ENCODE assay signal across 1 cellular context in the genomic region with DNA sequence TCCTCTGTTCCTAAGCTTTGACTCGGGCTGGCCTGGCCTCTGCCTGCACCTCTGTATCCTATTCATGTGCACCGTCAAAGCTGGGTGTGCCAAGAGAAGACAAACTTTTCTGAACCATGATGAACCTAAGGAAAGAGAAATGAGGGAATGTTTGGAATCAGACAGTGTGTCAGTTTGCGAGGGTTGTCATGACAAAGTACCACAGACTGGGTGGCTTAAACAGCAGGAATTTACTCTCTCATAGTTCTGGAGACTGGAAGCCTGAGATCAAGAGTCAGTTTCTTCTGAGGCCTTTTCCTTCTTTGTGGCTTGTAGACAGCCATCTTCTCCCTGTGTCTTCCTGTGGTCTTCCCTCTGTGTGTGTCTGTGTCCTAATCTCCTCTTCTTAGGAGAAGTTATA.
TF ChIP-seq lines count a peak whose summit lies in the region.

No MANE protein-coding gene starts in this region.

TF ChIP-seq in IMR-90, 13 proteins besides CTCF, POLR2A, EP300 and RAD21 (continued from another document):
- no peak for TF ChIP-seq MAZ (IDR thresholded peaks at IDR 0.05; ENCODE audit: borderline replicate concordance, low read depth, low read length)
- TF ChIP-seq NFE2L2 (IDR thresholded peaks at IDR 0.05; ENCODE audit: low read depth, low read length) = no peak
- TF ChIP-seq CEBPB (IDR thresholded peaks at IDR 0.05; ENCODE audit: low read depth, low read length) = no peak
- no peak for TF ChIP-seq RCOR1 (IDR thresholded peaks at IDR 0.05; ENCODE audit: insufficient replicate concordance, low read length)
